In the genomic region with DNA sequence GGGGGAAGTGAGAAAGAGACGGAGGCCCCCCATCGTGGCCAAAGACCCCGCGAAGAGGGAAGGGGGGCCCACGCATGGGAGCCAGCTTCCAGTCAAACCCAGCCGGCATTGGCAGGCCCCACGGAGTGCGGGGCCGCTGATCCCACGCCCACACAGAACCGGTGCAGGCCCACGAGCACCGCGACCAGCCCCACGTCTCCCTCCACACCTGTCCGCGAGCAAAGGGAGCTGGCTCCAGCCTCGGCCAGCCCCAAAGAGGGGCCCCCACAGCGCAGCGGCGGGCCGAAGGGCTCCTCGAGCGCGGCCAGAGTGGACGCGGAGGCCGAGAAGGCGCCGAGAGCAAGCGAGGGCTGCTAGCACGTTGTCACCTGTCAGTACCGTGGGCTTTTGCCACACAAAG, we compare ENCODE assay signal across 22 cellular contexts.
A peak's percentile ranks its signal among the peaks of the same experiment; 100 is the strongest.
DNase-seq lines count a peak whose midpoint lies in the region; ATAC-seq and TF ChIP-seq lines count a peak whose summit lies in the region.
"Had no signal": no experiment of that assay in that cellular context is flagged by ENCODE, and none has a peak within 500 bp of the region (broad histone marks: within the 10 kb centered on the region; RNA-seq: fewer than 3 reads in every experiment).

No MANE protein-coding gene starts in this region.

- no peak for ATAC-seq in activated CD8-positive, alpha-beta memory T cell treated with anti-CD3 and anti-CD28 coated beads, Interleukin-2, amount 10 ng/mL, durations not matched to agents 7 days and 5 days
- ATAC-seq in lung (ENCODE audit: insufficient read depth, low FRiP score) = no peak
- ATAC-seq in naive thymus-derived CD8-positive, alpha-beta T cell = no peak
- ATAC-seq: GM12878 had no signal

- intact Hi-C loops in vagina (cut with DNase I) = no loop called here
- intact Hi-C loops in colonic mucosa (cut with DNase I) = no loop called here

- H3K27me3 Mint-ChIP-seq in activated CD8-positive, alpha-beta memory T cell treated with anti-CD3 and anti-CD28 coated beads, Interleukin-2, amount 10 ng/mL, durations not matched to agents 7 days and 5 days = no peaks in the 10 kb centered on the region
- no peaks in the 10 kb centered on the region for H3K27me3 Mint-ChIP-seq in osteocyte (ENCODE audit: unreplicated experiment)
- peaks cover 5 to 37% (median 16%) of the 10 kb centered on the region in 5 donors for H3K27me3 Mint-ChIP-seq in naive thymus-derived CD8-positive, alpha-beta T cell
- H3K27me3 Mint-ChIP-seq: B cell had no signal

- H3K9me3 ChIP-seq in lung (ENCODE audit: control insufficient read depth in 2 of 2, insufficient read depth in 1 of 2, low read length in 1 of 2) = peaks cover 0 to 1% of the 10 kb centered on the region in 2 donors
- H3K9me3 ChIP-seq in vagina = no peaks in the 10 kb centered on the region
- H3K9me3 ChIP-seq in colonic mucosa = no peaks in the 10 kb centered on the region
- H3K9me3 ChIP-seq: HAP-1 had no signal

- H3K27me3 ChIP-seq in lung (ENCODE audit: control insufficient read depth, insufficient read depth) = no peaks in the 10 kb centered on the region
- H3K27me3 ChIP-seq in vagina = no peaks in the 10 kb centered on the region
- H3K27me3 ChIP-seq in colonic mucosa = no peaks in the 10 kb centered on the region
- H3K27me3 ChIP-seq: BLaER1 had no signal

- no peak overlapping the region for H3K9ac ChIP-seq in colonic mucosa (ENCODE audit: low read depth in 2 of 2, low read length in 2 of 2)
- H3K9ac ChIP-seq: BLaER1 had no signal

- H3K4me1 Mint-ChIP-seq in activated CD8-positive, alpha-beta memory T cell treated with anti-CD3 and anti-CD28 coated beads, Interleukin-2, amount 10 ng/mL, durations not matched to agents 7 days and 5 days = no peaks in the 10 kb centered on the region
- no peaks in the 10 kb centered on the region for H3K4me1 Mint-ChIP-seq in osteocyte (ENCODE audit: unreplicated experiment)
- no peaks in the 10 kb centered on the region for H3K4me1 Mint-ChIP-seq in naive thymus-derived CD8-positive, alpha-beta T cell
- H3K4me1 Mint-ChIP-seq: B cell; CD8-positive, alpha-beta memory T cell had no signal

- WGBS in lung, 2 donors = 92% methylated on average over 32 to 33 of the region's 33 CpGs

- TF ChIP-seq CTCF in lung (IDR thresholded peaks at IDR 0.05; ENCODE audit: control extremely low read depth, extremely low read depth) (no peak), osteocyte (IDR thresholded peaks at IDR 0.05) (no peak), vagina (IDR thresholded peaks at IDR 0.05) (no peak), colonic mucosa (IDR thresholded peaks at IDR 0.05) (no peak)

- H3K4me1 ChIP-seq in lung (ENCODE audit: control insufficient read depth in 2 of 2, insufficient read depth in 2 of 2, low read length in 2 of 2) = no peaks in the 10 kb centered on the region
- peaks cover 31% of the 10 kb centered on the region for H3K4me1 ChIP-seq in vagina
- H3K4me1 ChIP-seq in colonic mucosa = no peaks in the 10 kb centered on the region
- H3K4me1 ChIP-seq: BLaER1, HAP-1 had no signal

- no peak overlapping the region for H3K27ac ChIP-seq in lung (ENCODE audit: low read depth in 1 of 2, low read length in 1 of 2)
- peak overlapping the region; percentile 68 for H3K27ac ChIP-seq in vagina
- H3K27ac ChIP-seq in colonic mucosa = no peak overlapping the region
- H3K27ac ChIP-seq: 22Rv1, BLaER1, C4-2B had no signal

- CTCF ChIA-PET in activated CD8-positive, alpha-beta memory T cell treated with anti-CD3 and anti-CD28 coated beads, Interleukin-2, amount 10 ng/mL, durations not matched to agents 7 days and 5 days (lab: Charles Lee) = no interaction called here

- POLR2A ChIA-PET in naive thymus-derived CD8-positive, alpha-beta T cell (lab: Charles Lee) = no interaction called here

- no peaks in the 10 kb centered on the region for H3K36me3 Mint-ChIP-seq in activated CD8-positive, alpha-beta memory T cell treated with anti-CD3 and anti-CD28 coated beads, Interleukin-2, amount 10 ng/mL, durations not matched to agents 7 days and 5 days
- no peaks in the 10 kb centered on the region for H3K36me3 Mint-ChIP-seq in osteocyte (ENCODE audit: unreplicated experiment)
- H3K36me3 Mint-ChIP-seq in naive thymus-derived CD8-positive, alpha-beta T cell = peaks cover 0 to 4% (median 0%) of the 10 kb centered on the region in 3 donors
- H3K36me3 Mint-ChIP-seq: CD8-positive, alpha-beta memory T cell had no signal

- H3K4me3 ChIP-seq in lung = no peak overlapping the region
- H3K4me3 ChIP-seq in vagina = no peak overlapping the region
- no peak overlapping the region for H3K4me3 ChIP-seq in colonic mucosa
- H3K4me3 ChIP-seq: BLaER1, GM12878, HAP-1 had no signal

- no peaks in the 10 kb centered on the region for H3K9me3 Mint-ChIP-seq in activated CD8-positive, alpha-beta memory T cell treated with anti-CD3 and anti-CD28 coated beads, Interleukin-2, amount 10 ng/mL, durations not matched to agents 7 days and 5 days (ENCODE audit: low read depth)
- H3K9me3 Mint-ChIP-seq in osteocyte (ENCODE audit: unreplicated experiment) = peaks cover 18% of the 10 kb centered on the region
- peaks cover 0 to 12% (median 2%) of the 10 kb centered on the region in 9 donors for H3K9me3 Mint-ChIP-seq in naive thymus-derived CD8-positive, alpha-beta T cell
- H3K9me3 Mint-ChIP-seq: CD4-positive, alpha-beta T cell had no signal

- TF ChIP-seq POLR2A in vagina (IDR thresholded peaks at IDR 0.05) = no peak

- H3K36me3 ChIP-seq in lung (ENCODE audit: control insufficient read depth in 2 of 2, insufficient read depth in 2 of 2, low read length in 2 of 2) (no peaks in the 10 kb centered on the region), vagina (no peaks in the 10 kb centered on the region), colonic mucosa (no peaks in the 10 kb centered on the region)
- H3K36me3 ChIP-seq: BLaER1, HAP-1 had no signal

- peak; percentile 26 for DNase-seq in activated CD8-positive, alpha-beta memory T cell treated with anti-CD3 and anti-CD28 coated beads, Interleukin-2, amount 50 U/mL, for 48 hours
- DNase-seq in activated CD8-positive, alpha-beta memory T cell treated with anti-CD3 and anti-CD28 coated beads, Interleukin-2, amount 10 ng/mL, durations not matched to agents 7 days and 5 days = no peak
- DNase-seq in lung (ENCODE audit: low spot score) = peak; percentile 24
- DNase-seq in osteocyte (ENCODE audit: extremely low spot score, unreplicated experiment) = peak; percentile 75
- DNase-seq in vagina (ENCODE audit: extremely low spot score in 2 of 2) = peak; percentile 81 to 85
- no peak for DNase-seq in naive thymus-derived CD8-positive, alpha-beta T cell
- no peak for DNase-seq in CD1c-positive myeloid dendritic cell (ENCODE audit: extremely low spot score)
- DNase-seq in colonic mucosa = no peak
- DNase-seq: CD4-positive, alpha-beta T cell; CD8-positive, alpha-beta memory T cell; DMS 273 treated with DMSO at 0.1 percent for 48 hours; DMS79; EL; GDM1; GOT3; HFFc6 had no signal

- H3K27ac Mint-ChIP-seq in activated CD8-positive, alpha-beta memory T cell treated with anti-CD3 and anti-CD28 coated beads, Interleukin-2, amount 10 ng/mL, durations not matched to agents 7 days and 5 days = no peak overlapping the region
- H3K27ac Mint-ChIP-seq in osteocyte (ENCODE audit: unreplicated experiment) = no peak overlapping the region
- H3K27ac Mint-ChIP-seq in naive thymus-derived CD8-positive, alpha-beta T cell = no peak overlapping the region
- H3K27ac Mint-ChIP-seq: B cell; CD4-positive, alpha-beta T cell; CD8-positive, alpha-beta memory T cell; HFFc6 had no signal

- H3K4me3 Mint-ChIP-seq in activated CD8-positive, alpha-beta memory T cell treated with anti-CD3 and anti-CD28 coated beads, Interleukin-2, amount 10 ng/mL, durations not matched to agents 7 days and 5 days = no peak overlapping the region
- no peak overlapping the region for H3K4me3 Mint-ChIP-seq in osteocyte (ENCODE audit: unreplicated experiment)
- no peak overlapping the region for H3K4me3 Mint-ChIP-seq in naive thymus-derived CD8-positive, alpha-beta T cell
- H3K4me3 Mint-ChIP-seq: B cell; CD4-positive, alpha-beta T cell; CD8-positive, alpha-beta memory T cell; HFFc6 had no signal

Comparison
In these comparisons a context has a peak if more than half of its experiments do, and no peak if none do; other contexts are left out.
1. DNase-seq: peak in activated CD8-positive, alpha-beta memory T cell treated with anti-CD3 and anti-CD28 coated beads, Interleukin-2, amount 50 U/mL, for 48 hours (single experiment), lung (single experiment), osteocyte (single experiment) and vagina (2 of 2); none in activated CD8-positive, alpha-beta memory T cell treated with anti-CD3 and anti-CD28 coated beads, Interleukin-2, amount 10 ng/mL, durations not matched to agents 7 days and 5 days (single experiment), naive thymus-derived CD8-positive, alpha-beta T cell (0 of 10), CD1c-positive myeloid dendritic cell (single experiment) and colonic mucosa (single experiment).